In genomic region chr18:36798738-36799473, GRCh38 we compare ENCODE assay signal across 37 cellular contexts. TPM values are rescaled to one million over a fixed set of nuclear protein-coding genes. Genes with fewer than 3 reads are reported as not detected.
A peak's percentile ranks its signal among the peaks of the same experiment; 100 is the strongest.
DNase-seq lines count a peak whose midpoint lies in the region; ATAC-seq, FAIRE-seq and TF ChIP-seq lines count a peak whose summit lies in the region.
"Had no signal": no experiment of that assay in that cellular context is flagged by ENCODE, and none has a peak within 500 bp of the region (broad histone marks: within the 10 kb centered on the region; RNA-seq: fewer than 3 reads in every experiment).

No MANE protein-coding gene starts in this region.

- H3K27ac Mint-ChIP-seq in stimulated activated naive B cell treated with anti-CD40 and anti-IgM and Interleukin-4, amounts not matched to agents 10 μg/mL and 1 μg/mL and 100 μg/mL, for 72 hours: no peak overlapping the region
- H3K27ac Mint-ChIP-seq: activated CD8-positive, alpha-beta memory T cell treated with anti-CD3 and anti-CD28 coated beads, Interleukin-2, amount 10 ng/mL, durations not matched to agents 7 days and 5 days; mesothelial cell of epicardium had no signal

- H3K23ac ChIP-seq in neuronal stem cell (ENCODE audit: low read depth, low read length, poor library complexity): no peak overlapping the region

- in situ Hi-C loops in K562 (cut with MboI): no loop called here

- H3K4me3 Mint-ChIP-seq in stimulated activated naive B cell treated with anti-CD40 and anti-IgM and Interleukin-4, amounts not matched to agents 10 μg/mL and 1 μg/mL and 100 μg/mL, for 72 hours: no peak overlapping the region
- H3K4me3 Mint-ChIP-seq: activated CD8-positive, alpha-beta memory T cell treated with anti-CD3 and anti-CD28 coated beads, Interleukin-2, amount 10 ng/mL, durations not matched to agents 7 days and 5 days; activated T-cell treated with anti-CD3 and anti-CD28 coated beads, Interleukin-2, amount 50 U/mL, for 4 hours; mesothelial cell of epicardium had no signal

- no peak for TF ChIP-seq RAD21 in K562 (CRISPR knock-in tag; conservative IDR thresholded peaks at IDR 0.05 in 1 of 2, IDR thresholded peaks at IDR 0.05 in 1 of 2)

- no peak overlapping the region for H2BK120ac ChIP-seq in neuronal stem cell (ENCODE audit: low read depth, low read length)

- no peaks in the 10 kb centered on the region for H3K27me3 Mint-ChIP-seq in stimulated activated naive B cell treated with anti-CD40 and anti-IgM and Interleukin-4, amounts not matched to agents 10 μg/mL and 1 μg/mL and 100 μg/mL, for 72 hours
- H3K27me3 Mint-ChIP-seq: activated CD8-positive, alpha-beta memory T cell treated with anti-CD3 and anti-CD28 coated beads, Interleukin-2, amount 10 ng/mL, durations not matched to agents 7 days and 5 days; naive B cell had no signal

- H3K4me3 ChIP-seq in K562 (no peak overlapping the region), neuronal stem cell (ENCODE audit: low read length in 2 of 2) (no peak overlapping the region)
- H3K4me3 ChIP-seq: adrenal gland, coronary artery, prostate gland, sigmoid colon, SJCRH30, transverse colon had no signal

- H4K91ac ChIP-seq in neuronal stem cell (ENCODE audit: low read depth, low read length, poor library complexity): no peak overlapping the region

- no peak overlapping the region for H4K8ac ChIP-seq in neuronal stem cell (ENCODE audit: low read depth, low read length)

- peaks cover 61 to 77% of the 10 kb centered on the region in 2 donors for H3K36me3 Mint-ChIP-seq in stimulated activated naive B cell treated with anti-CD40 and anti-IgM and Interleukin-4, amounts not matched to agents 10 μg/mL and 1 μg/mL and 100 μg/mL, for 72 hours

- peak; percentile 42 for FAIRE-seq in K562 (lab: Jason Lieb, UNC)
- FAIRE-seq: bronchial epithelial cell, GM12891, RCC 7860 had no signal

- POLR2A ChIA-PET in K562 (lab: Yijun Ruan, JAX): interaction anchor here (0.6 to 1.1 kb wide), 8 partner anchors 9 to 1947 kb away, joined by 3 to 5 read pairs (median 3); no protein-coding TSS in a partner anchor

- WGBS in K562 (ENCODE audit: insufficient coverage, low coverage, missing lambda C conversion rate): 65% methylated on average over 3 of the region's 3 CpGs
- no CpG with 5 or more reads among the region's 3 CpGs for WGBS in neuronal stem cell (ENCODE audit: extremely low coverage in 2 of 2, insufficient read length in 2 of 2, insufficient replicate concordance in 1 of 2), 2 donors

- no peak overlapping the region for H2BK5ac ChIP-seq in neuronal stem cell (ENCODE audit: low read length)

- TF ChIP-seq CTCF in K562 (IDR thresholded peaks at IDR 0.05 in 2 of 3, conservative IDR thresholded peaks at IDR 0.05 in 1 of 3; ENCODE audit: insufficient read depth in 2 of 3, low read depth in 1 of 3, low read length in 3 of 3): no peak

- intact Hi-C loops in K562 (cut with micrococcal nuclease): no loop called here

- no peak overlapping the region for H3K18ac ChIP-seq in neuronal stem cell (ENCODE audit: low read length)

- no peaks in the 10 kb centered on the region for H3K27me3 ChIP-seq in K562 (ENCODE audit: control insufficient read depth in 2 of 2, insufficient read depth in 2 of 2, low read length in 2 of 2)
- no peaks in the 10 kb centered on the region for H3K27me3 ChIP-seq in neuronal stem cell (ENCODE audit: control insufficient read depth in 3 of 3, insufficient read depth in 3 of 3, low read depth in 1 of 3, low read length in 3 of 3)
- H3K27me3 ChIP-seq: adrenal gland, sigmoid colon, SJCRH30, transverse colon had no signal

- H3K36me3 ChIP-seq in K562 (ENCODE audit: control insufficient read depth, insufficient read depth, low read length): peaks cover 95% of the 10 kb centered on the region
- H3K36me3 ChIP-seq in neuronal stem cell (replicated peaks in 1 of 2; ENCODE audit: control insufficient read depth in 2 of 2, insufficient read depth in 2 of 2, low read length in 2 of 2): peaks cover 34 to 100% of the 10 kb centered on the region in 2 donors

- H3K4me1 Mint-ChIP-seq in stimulated activated naive B cell treated with anti-CD40 and anti-IgM and Interleukin-4, amounts not matched to agents 10 μg/mL and 1 μg/mL and 100 μg/mL, for 72 hours: no peaks in the 10 kb centered on the region
- H3K4me1 Mint-ChIP-seq: activated CD8-positive, alpha-beta memory T cell treated with anti-CD3 and anti-CD28 coated beads, Interleukin-2, amount 10 ng/mL, durations not matched to agents 7 days and 5 days; mesothelial cell of epicardium; naive B cell had no signal

- H3K4me1 ChIP-seq in K562 (replicated peaks in 1 of 2; ENCODE audit: control insufficient read depth in 2 of 2, insufficient read depth in 2 of 2, low read length in 2 of 2) (peaks cover 0 to 6% of the 10 kb centered on the region in 2 experiments; a peak in 2 of 5 replicates), neuronal stem cell (ENCODE audit: control insufficient read depth in 2 of 2, insufficient read depth in 1 of 2, low read depth in 1 of 2, low read length in 2 of 2) (peaks cover 0 to 12% of the 10 kb centered on the region in 2 donors)
- H3K4me1 ChIP-seq: adrenal gland, Caco-2, prostate gland, sigmoid colon, SJCRH30, transverse colon had no signal

- no peak overlapping the region for H3K4ac ChIP-seq in neuronal stem cell (ENCODE audit: low read length)

- H3K4me2 ChIP-seq in K562 (ENCODE audit: insufficient read depth, low read length) (peak overlapping the region; percentile 3; the same call in 1 of the 2 replicates), neuronal stem cell (ENCODE audit: insufficient read depth, low read length, poor library complexity, severe bottlenecking) (no peak overlapping the region)

- BruUV-seq in K562 (replicated peaks; lab: Mats Ljungman, UMichigan): no TSS peak

- H3K9me3 ChIP-seq in K562 (replicated peaks; ENCODE audit: control insufficient read depth, insufficient read depth, low read depth, low read length) (no peaks in the 10 kb centered on the region), neuronal stem cell (replicated peaks in 1 of 2; ENCODE audit: control insufficient read depth in 2 of 2, insufficient read depth in 1 of 2, low read depth in 1 of 2, low read length in 2 of 2) (peaks cover 0 to 5% of the 10 kb centered on the region in 2 donors)
- H3K9me3 ChIP-seq: adrenal gland, Caco-2, prostate gland, sigmoid colon, SJCRH30, transverse colon had no signal

- H2AFZ ChIP-seq in K562 (ENCODE audit: low read depth, low read length): no peak overlapping the region
- H2AFZ ChIP-seq in neuronal stem cell (ENCODE audit: low read length): no peak overlapping the region

- CTCF ChIA-PET in K562 (lab: Yijun Ruan, JAX; ENCODE audit: low intra/inter-chr PET ratio): no interaction called here

- H3K27ac ChIP-seq in K562 (ENCODE audit: extremely low read depth, low read depth, low read length) (peak overlapping the region; percentile 29; the same call in 1 of the 3 replicates), neuronal stem cell (replicated peaks; ENCODE audit: low read length) (peak overlapping the region; percentile 62)
- H3K27ac ChIP-seq: 22Rv1, adrenal gland, coronary artery, prostate gland, sigmoid colon, SJCRH30, transverse colon had no signal

- H3K9me1 ChIP-seq in K562 (ENCODE audit: control insufficient read depth, insufficient read depth, low read length): no peaks in the 10 kb centered on the region

- H3K79me2 ChIP-seq in K562 (ENCODE audit: control insufficient read depth, insufficient read depth, low read length): no peaks in the 10 kb centered on the region

- no peak overlapping the region for H3K9ac ChIP-seq in K562 (ENCODE audit: insufficient read depth in 1 of 2, low read depth in 2 of 2, low read length in 2 of 2)
- H3K9ac ChIP-seq in neuronal stem cell (ENCODE audit: low read depth, low read length, poor library complexity): no peak overlapping the region

- peak; percentile 0 for DNase-seq in SIG-M5 treated with dmso at 0.1 percent for 504 hours (lab: John Stamatoyannopoulos, UW; ENCODE audit: unreplicated experiment)
- DNase-seq in SIG-M5 (lab: John Stamatoyannopoulos, UW): no peak
- peak; percentile 16 for DNase-seq in OCI-M1 (lab: John Stamatoyannopoulos, UW)
- DNase-seq in K562 (ENCODE audit: extremely low read depth in 1 of 4, low spot score in 3 of 4): peak; percentile 55 to 64 (median 60)
- DNase-seq in neuronal stem cell (ENCODE audit: low spot score): peak; percentile 15
- no peak for DNase-seq in GM19240 (ENCODE audit: insufficient read length, low spot score)
- no peak for DNase-seq in stimulated activated naive B cell treated with anti-CD40 and anti-IgM and Interleukin-4, amounts not matched to agents 10 μg/mL and 1 μg/mL and 100 μg/mL, for 72 hours
- DNase-seq: activated CD8-positive, alpha-beta memory T cell treated with anti-CD3 and anti-CD28 coated beads, Interleukin-2, amount 10 ng/mL, durations not matched to agents 7 days and 5 days; activated T-cell treated with anti-CD3 and anti-CD28 coated beads, Interleukin-2, amount 50 U/mL, for 4 hours; adrenal gland; C1 segment of cervical spinal cord; Caco-2; DMS53; erythroblast; islet precursor cell; MV-4-11; naive B cell; NCI-H1436; NCI-H446; NCI-H82; nucleus accumbens; sigmoid colon; SJCRH30; stimulated activated CD4-positive, alpha-beta T cell treated with anti-CD3 and anti-CD28 coated beads, Interleukin-12 subunit alpha, Interleukin-12 subunit beta, amount 100 ng/mL, for 4 hours; stimulated activated CD4-positive, alpha-beta T cell treated with anti-CD3 and anti-CD28 coated beads, Interleukin-2, amount 100 ng/mL, for 48 hours; SW 1271; T1000; transverse colon had no signal

- H3K9me3 Mint-ChIP-seq in stimulated activated naive B cell treated with anti-CD40 and anti-IgM and Interleukin-4, amounts not matched to agents 10 μg/mL and 1 μg/mL and 100 μg/mL, for 72 hours: peaks cover 0 to 5% of the 10 kb centered on the region in 2 donors
- H3K9me3 Mint-ChIP-seq: activated T-cell treated with anti-CD3 and anti-CD28 coated beads, Interleukin-2, amount 50 U/mL, for 4 hours had no signal

- TF ChIP-seq EP300 in K562 (IDR thresholded peaks at IDR 0.05; ENCODE audit: low read length): no peak

- no peak overlapping the region for H2AK5ac ChIP-seq in neuronal stem cell (ENCODE audit: low read depth, low read length)

- TF ChIP-seq POLR2A in K562 (conservative IDR thresholded peaks at IDR 0.05): no peak

- peak; percentile 74 for ATAC-seq in K562
- no peak for ATAC-seq in HG03025 (IDR thresholded peaks at IDR 0.05; ENCODE audit: low FRiP score, unreplicated experiment)
- ATAC-seq in stimulated activated naive B cell treated with anti-CD40 and anti-IgM and Interleukin-4, amounts not matched to agents 10 μg/mL and 1 μg/mL and 100 μg/mL, for 72 hours (replicated peaks): no peak
- ATAC-seq: activated CD8-positive, alpha-beta memory T cell treated with anti-CD3 and anti-CD28 coated beads, Interleukin-2, amount 10 ng/mL, durations not matched to agents 7 days and 5 days; activated T-cell treated with anti-CD3 and anti-CD28 coated beads, Interleukin-2, amount 50 U/mL, for 4 hours; HCT116 had no signal

- no peak overlapping the region for H2BK12ac ChIP-seq in neuronal stem cell (ENCODE audit: low read length)

- 0 out of 2 replicates have a peak, but pooled peaks cover 4% of the 10 kb centered on the region for H4K20me1 ChIP-seq in K562 (replicated peaks; ENCODE audit: control insufficient read depth, insufficient read depth, low read length)

- no peaks in the 10 kb centered on the region for H3K79me1 ChIP-seq in neuronal stem cell (ENCODE audit: low read depth, low read length)

- H3K14ac ChIP-seq in neuronal stem cell (ENCODE audit: low read length): no peak overlapping the region

- H2BK15ac ChIP-seq in neuronal stem cell (ENCODE audit: low read length): no peak overlapping the region

RNA-seq across cellular contexts. Expression of gene TPGS2, which starts 29.9 kb away (rescaled TPM):
- 109 and 142 TPM in 2 replicates for total RNA-seq in K562 (2011; cell fraction: chromatin; rRNA removed; ENCODE audit: low replicate concordance)
- total RNA-seq in K562 (2011; cell fraction: nucleolus; rRNA removed): 95.9 and 115 TPM in 2 replicates
- total RNA-seq in K562 (2011; cell fraction: nucleoplasm; rRNA removed): 155 and 218 TPM in 2 replicates
- total RNA-seq in K562 (2014; rRNA removed) (108 and 111 TPM in 2 replicates), K562 (2014; rRNA removed; fragmentation: Illumina TruSeq; extraction: Trizol) (116 and 125 TPM in 2 replicates), K562 (2015; rRNA removed; fragmentation: Illumina TruSeq; extraction: Trizol) (132 and 136 TPM in 2 replicates), K562 (2021) (148 and 152 TPM in 2 replicates)
- polyA plus RNA-seq in K562 (2011; rRNA removed) (449 and 498 TPM in 2 replicates), K562 (2014; fragmentation: Illumina TruSeq; extraction: Trizol) (229 and 274 TPM in 2 replicates), K562 (2014; fragmentation: Nextera tagmentation; extraction: Ambion mirVana) (100 to 1,000 TPM in 1 of 2 experiments, 10 to 100 TPM in 1; 94.2 to 113 TPM), K562 (2014; rRNA removed) (134 and 182 TPM in 2 replicates)
- 444 and 495 TPM in 2 replicates for polyA plus RNA-seq in K562 (2011; cell fraction: cytosol; rRNA removed)
- polyA plus RNA-seq in K562 (2011; cell fraction: nucleus; rRNA removed): 172 and 219 TPM in 2 replicates
- polyA plus RNA-seq in K562 (2012): 186 and 203 TPM in 2 replicates
- polyA minus RNA-seq in K562 (2011; rRNA and poly(A)+ RNA removed): 348 and 372 TPM in 2 replicates
- polyA minus RNA-seq in K562 (2011; cell fraction: cytosol; rRNA and poly(A)+ RNA removed): 140 and 165 TPM in 2 replicates
- polyA minus RNA-seq in K562 (2011; cell fraction: nucleus; rRNA and poly(A)+ RNA removed): 76.6 and 137 TPM in 2 replicates
- 215 TPM for polyA plus RNA-seq in neuronal stem cell (2013, experiment 1 of 2)
- polyA plus RNA-seq in neuronal stem cell (2013, experiment 2 of 2): 213 TPM

RNA-seq across cellular contexts. Expression of gene KIAA1328, which starts 30.0 kb away (rescaled TPM):
- 18.1 and 63.0 TPM in 2 replicates for total RNA-seq in K562 (2011; cell fraction: chromatin; rRNA removed; ENCODE audit: low replicate concordance)
- total RNA-seq in K562 (2011; cell fraction: nucleolus; rRNA removed): 10.5 and 17.4 TPM in 2 replicates
- 28.2 and 36.1 TPM in 2 replicates for total RNA-seq in K562 (2011; cell fraction: nucleoplasm; rRNA removed)
- total RNA-seq in K562 (2014; rRNA removed) (6.2 and 8.0 TPM in 2 replicates), K562 (2014; rRNA removed; fragmentation: Illumina TruSeq; extraction: Trizol) (8.6 and 10.1 TPM in 2 replicates), K562 (2015; rRNA removed; fragmentation: Illumina TruSeq; extraction: Trizol) (8.3 and 9.5 TPM in 2 replicates), K562 (2021) (6.0 and 7.8 TPM in 2 replicates)
- polyA plus RNA-seq in K562 (2011; rRNA removed) (8.2 and 9.8 TPM in 2 replicates), K562 (2014; fragmentation: Illumina TruSeq; extraction: Trizol) (5.9 and 7.4 TPM in 2 replicates), K562 (2014; fragmentation: Nextera tagmentation; extraction: Ambion mirVana) (1 to 10 TPM; 4.8 to 5.1 TPM), K562 (2014; rRNA removed) (4.0 and 6.9 TPM in 2 replicates)
- 1.9 and 4.9 TPM in 2 replicates for polyA plus RNA-seq in K562 (2011; cell fraction: cytosol; rRNA removed)
- polyA plus RNA-seq in K562 (2011; cell fraction: nucleus; rRNA removed): 14.4 and 20.9 TPM in 2 replicates
- polyA plus RNA-seq in K562 (2012): 3.7 and 3.9 TPM in 2 replicates
- 14.2 and 24.1 TPM in 2 replicates for polyA minus RNA-seq in K562 (2011; rRNA and poly(A)+ RNA removed)
- 3.5 and 4.0 TPM in 2 replicates for polyA minus RNA-seq in K562 (2011; cell fraction: cytosol; rRNA and poly(A)+ RNA removed)
- polyA minus RNA-seq in K562 (2011; cell fraction: nucleus; rRNA and poly(A)+ RNA removed): 13.6 and 29.0 TPM in 2 replicates
- 6.0 TPM for polyA plus RNA-seq in neuronal stem cell (2013, experiment 1 of 2)
- 6.5 TPM for polyA plus RNA-seq in neuronal stem cell (2013, experiment 2 of 2)

Comparison
In these comparisons a context has a peak if more than half of its experiments do, and no peak if none do; other contexts are left out.
1. DNase-seq: peak in SIG-M5 treated with dmso at 0.1 percent for 504 hours (single experiment), OCI-M1 (single experiment), K562 (4 of 4) and neuronal stem cell (single experiment); none in SIG-M5 (single experiment), GM19240 (single experiment) and stimulated activated naive B cell treated with anti-CD40 and anti-IgM and Interleukin-4, amounts not matched to agents 10 μg/mL and 1 μg/mL and 100 μg/mL, for 72 hours (single experiment).